2 cellular contexts compared by ENCODE assay signal in the genomic region with DNA sequence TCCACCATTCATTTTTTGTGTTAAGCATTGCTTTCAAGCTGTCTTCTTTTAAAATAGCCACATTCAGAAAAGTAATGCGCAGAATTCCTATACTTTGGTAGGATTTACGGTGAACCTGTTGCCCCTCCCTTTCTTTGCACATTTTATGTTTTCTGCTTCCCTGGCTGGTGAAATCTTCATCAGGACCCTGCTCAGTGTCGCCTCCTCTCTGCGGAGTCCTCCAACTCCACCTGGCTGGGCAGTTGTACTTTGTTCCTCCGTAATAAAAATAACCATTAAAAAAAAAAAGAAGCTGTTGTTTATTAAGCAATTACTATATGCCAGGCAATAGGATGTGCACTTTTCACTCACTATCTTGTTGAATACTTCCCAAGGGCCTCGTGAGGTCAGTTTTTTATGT.
TF ChIP-seq lines count a peak whose summit lies in the region.

No MANE protein-coding gene starts in this region.

TF ChIP-seq in SK-N-SH, 30 proteins besides CTCF, POLR2A, EP300 and RAD21 (continued from another document):
- TF ChIP-seq REST (IDR thresholded peaks at IDR 0.05; ENCODE audit: low read depth, low read length) (no peak), GATA2 (CRISPR knock-in tag; IDR thresholded peaks at IDR 0.05) (no peak), EZH2phosphoT487 (IDR thresholded peaks at IDR 0.05; ENCODE audit: borderline replicate concordance, low read depth) (no peak), RXRA (IDR thresholded peaks at IDR 0.05; ENCODE audit: borderline replicate concordance, low read depth) (no peak), SMC3 (IDR thresholded peaks at IDR 0.05; ENCODE audit: low read depth, low read length) (no peak), JUND (IDR thresholded peaks at IDR 0.05) (no peak), RFX5 (IDR thresholded peaks at IDR 0.05; ENCODE audit: low read length) (no peak), CHD2 (IDR thresholded peaks at IDR 0.05; ENCODE audit: low read length, partially characterized antibody) (no peak), FOSL2 (IDR thresholded peaks at IDR 0.05; ENCODE audit: borderline replicate concordance, low read depth) (no peak), NRF1 (IDR thresholded peaks at IDR 0.05; ENCODE audit: low read depth, low read length) (no peak), ZBTB33 (IDR thresholded peaks at IDR 0.05; ENCODE audit: borderline replicate concordance, low read depth) (no peak), YY1 (IDR thresholded peaks at IDR 0.05; ENCODE audit: low read depth) (no peak)
- TF ChIP-seq, protein P1, sequence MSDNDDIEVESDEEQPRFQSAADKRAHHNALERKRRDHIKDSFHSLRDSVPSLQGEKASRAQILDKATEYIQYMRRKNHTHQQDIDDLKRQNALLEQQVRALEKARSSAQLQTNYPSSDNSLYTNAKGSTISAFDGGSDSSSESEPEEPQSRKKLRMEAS (IDR thresholded peaks at IDR 0.05; ENCODE audit: low read depth), result no peak

TF ChIP-seq in SK-N-SH treated with all-trans-retinoic acid at 6 μM for 48 hours, 23 proteins besides CTCF, POLR2A, EP300 and RAD21 (continued from another document):
- TF ChIP-seq POU6F1 (CRISPR knock-in tag; IDR thresholded peaks at IDR 0.05; ENCODE audit: borderline replicate concordance, low read depth) (no peak), ESRRG (CRISPR knock-in tag; IDR thresholded peaks at IDR 0.05) (no peak), GLIS3 (CRISPR knock-in tag; IDR thresholded peaks at IDR 0.05) (no peak), TCF4 (CRISPR knock-in tag; IDR thresholded peaks at IDR 0.05; ENCODE audit: borderline replicate concordance) (no peak), BACH2 (CRISPR knock-in tag; IDR thresholded peaks at IDR 0.05; ENCODE audit: borderline replicate concordance) (no peak), ZC3H10 (CRISPR knock-in tag; IDR thresholded peaks at IDR 0.05) (no peak), CSDC2 (CRISPR knock-in tag; IDR thresholded peaks at IDR 0.05) (no peak), OSR1 (CRISPR knock-in tag; IDR thresholded peaks at IDR 0.05) (no peak), ISL1 (CRISPR knock-in tag; IDR thresholded peaks at IDR 0.05) (no peak), ZNF8 (CRISPR knock-in tag; IDR thresholded peaks at IDR 0.05) (no peak), TSHZ2 (CRISPR knock-in tag; IDR thresholded peaks at IDR 0.05) (no peak), ZNF565 (CRISPR knock-in tag; conservative IDR thresholded peaks at IDR 0.05; ENCODE audit: low read depth) (no peak), PPARA (CRISPR knock-in tag; IDR thresholded peaks at IDR 0.05; ENCODE audit: borderline replicate concordance) (no peak), RARB (CRISPR knock-in tag; IDR thresholded peaks at IDR 0.05) (no peak)
